ENCODE assay signal across 8 cellular contexts in genomic region chr5:151740336-151740942, GRCh38. TPM values are rescaled to one million over a fixed set of nuclear protein-coding genes. Genes with fewer than 3 reads are reported as not detected.
DNase-seq lines count a peak whose midpoint lies in the region; ATAC-seq and TF ChIP-seq lines count a peak whose summit lies in the region.

No MANE protein-coding gene starts in this region.

- H4K20me1 ChIP-seq in KMS-11 (ENCODE audit: insufficient read depth) = no peaks in the 10 kb centered on the region

- H3K4me3 ChIP-seq in KMS-11 (IDR thresholded peaks at IDR 0.05; ENCODE audit: insufficient read depth, low read depth, low read length) = no peak overlapping the region
- H3K4me3 ChIP-seq in breast epithelium = no peak overlapping the region
- peak overlapping the region; percentile 57 for H3K4me3 ChIP-seq in skeletal muscle satellite cell (ENCODE audit: low read length)

- H3K4me1 ChIP-seq in KMS-11 (ENCODE audit: low read depth, poor library complexity, severe bottlenecking) (peaks cover 39% of the 10 kb centered on the region), breast epithelium (no peaks in the 10 kb centered on the region), skeletal muscle satellite cell (ENCODE audit: control insufficient read depth, insufficient read depth, low read length) (peaks cover 67% of the 10 kb centered on the region)

- intact Hi-C loops in breast epithelium (cut with DNase I; ENCODE audit: low total_unique reads) = loop anchor here (5.0 kb wide), 1 partner anchor 78 kb away; no protein-coding TSS in a partner anchor

- peak; percentile 70 for ATAC-seq in GM21619 (IDR thresholded peaks at IDR 0.05; ENCODE audit: unreplicated experiment)

- no peak overlapping the region for H3K27ac ChIP-seq in KMS-11
- peak overlapping the region; percentile 12 to 71 for H3K27ac ChIP-seq in breast epithelium

- no peaks in the 10 kb centered on the region for H3K27me3 ChIP-seq in KMS-11 (ENCODE audit: insufficient read depth, low read depth)
- no peaks in the 10 kb centered on the region for H3K27me3 ChIP-seq in breast epithelium
- no peaks in the 10 kb centered on the region for H3K27me3 ChIP-seq in skeletal muscle satellite cell (ENCODE audit: control insufficient read depth, insufficient read depth, low read length)

- peak; percentile 70 for TF ChIP-seq CTCF in KMS-11 (conservative IDR thresholded peaks at IDR 0.05; ENCODE audit: low read depth, low read length)
- peak; percentile 67 to 89 (median 84) for TF ChIP-seq CTCF in breast epithelium (IDR thresholded peaks at IDR 0.05)

- H3K36me3 ChIP-seq in KMS-11 (ENCODE audit: insufficient read depth) (no peaks in the 10 kb centered on the region), breast epithelium (no peaks in the 10 kb centered on the region), skeletal muscle satellite cell (ENCODE audit: insufficient read depth, low read length) (peaks cover 8% of the 10 kb centered on the region)

- H3K79me2 ChIP-seq in KMS-11 (ENCODE audit: insufficient read depth, low read depth) = 0 out of 2 replicates have a peak, but pooled peaks cover 4% of the 10 kb centered on the region

- peak; percentile 79 for DNase-seq in GM03348 (ENCODE audit: low spot score)
- DNase-seq in T-helper 9 cell = peak; percentile 13
- DNase-seq in breast epithelium (ENCODE audit: low spot score in 2 of 2) = peak in 1 of 2 donors; percentile 35
- DNase-seq in inferior parietal cortex (ENCODE audit: extremely low spot score) = peak; percentile 72
- DNase-seq in NCI-H2107 (lab: John Stamatoyannopoulos, UW) = no peak

- H3K9me3 ChIP-seq in breast epithelium = no peaks in the 10 kb centered on the region
- no peaks in the 10 kb centered on the region for H3K9me3 ChIP-seq in skeletal muscle satellite cell (replicated peaks; ENCODE audit: low read length)

- TF ChIP-seq POLR2A in breast epithelium (IDR thresholded peaks at IDR 0.05) = no peak

- H2AFZ ChIP-seq in KMS-11 (ENCODE audit: low read depth) = no peak overlapping the region

- H3K4me2 ChIP-seq in KMS-11 = no peak overlapping the region
- peak overlapping the region; percentile 75 for H3K4me2 ChIP-seq in skeletal muscle satellite cell (ENCODE audit: low read length)

- no peak overlapping the region for H3K9ac ChIP-seq in KMS-11
- peak overlapping the region; percentile 85 for H3K9ac ChIP-seq in skeletal muscle satellite cell (ENCODE audit: low read depth, low read length)

RNA-seq across cellular contexts. Expression of gene ATOX1, which starts 18.0 kb away (rescaled TPM):
- total RNA-seq in breast epithelium = 100 to 1,000 TPM; 119 to 138 (median 120) TPM
- 81.4 and 100 TPM in 2 replicates for total RNA-seq in skeletal muscle satellite cell (2012; rRNA removed)

RNA-seq across cellular contexts. Expression of gene G3BP1, which starts 31.3 kb away (rescaled TPM):
- total RNA-seq in breast epithelium = 100 to 1,000 TPM in 2 of 3 donors, 10 to 100 TPM in 1; 98.6 to 128 (median 107) TPM
- total RNA-seq in skeletal muscle satellite cell (2012; rRNA removed) = 161 and 166 TPM in 2 replicates

RNA-seq across cellular contexts. Expression of gene SPARC, which starts 53.7 kb away (rescaled TPM):
- total RNA-seq in breast epithelium = 1,000 to 10,000 TPM in 1 of 3 donors, 100 to 1,000 TPM in 2; 220 to 2,507 (median 295) TPM
- total RNA-seq in skeletal muscle satellite cell (2012; rRNA removed) = 652 and 1,273 TPM in 2 replicates
